1 cellular context compared by ENCODE assay signal in genomic region chr11:117946196-117946841, GRCh38.
TF ChIP-seq lines count a peak whose summit lies in the region.

No MANE protein-coding gene starts in this region.

TF ChIP-seq in HCT116, 20 proteins besides CTCF, POLR2A, EP300 and RAD21 (continued from another document):
- TF ChIP-seq, protein P1, sequence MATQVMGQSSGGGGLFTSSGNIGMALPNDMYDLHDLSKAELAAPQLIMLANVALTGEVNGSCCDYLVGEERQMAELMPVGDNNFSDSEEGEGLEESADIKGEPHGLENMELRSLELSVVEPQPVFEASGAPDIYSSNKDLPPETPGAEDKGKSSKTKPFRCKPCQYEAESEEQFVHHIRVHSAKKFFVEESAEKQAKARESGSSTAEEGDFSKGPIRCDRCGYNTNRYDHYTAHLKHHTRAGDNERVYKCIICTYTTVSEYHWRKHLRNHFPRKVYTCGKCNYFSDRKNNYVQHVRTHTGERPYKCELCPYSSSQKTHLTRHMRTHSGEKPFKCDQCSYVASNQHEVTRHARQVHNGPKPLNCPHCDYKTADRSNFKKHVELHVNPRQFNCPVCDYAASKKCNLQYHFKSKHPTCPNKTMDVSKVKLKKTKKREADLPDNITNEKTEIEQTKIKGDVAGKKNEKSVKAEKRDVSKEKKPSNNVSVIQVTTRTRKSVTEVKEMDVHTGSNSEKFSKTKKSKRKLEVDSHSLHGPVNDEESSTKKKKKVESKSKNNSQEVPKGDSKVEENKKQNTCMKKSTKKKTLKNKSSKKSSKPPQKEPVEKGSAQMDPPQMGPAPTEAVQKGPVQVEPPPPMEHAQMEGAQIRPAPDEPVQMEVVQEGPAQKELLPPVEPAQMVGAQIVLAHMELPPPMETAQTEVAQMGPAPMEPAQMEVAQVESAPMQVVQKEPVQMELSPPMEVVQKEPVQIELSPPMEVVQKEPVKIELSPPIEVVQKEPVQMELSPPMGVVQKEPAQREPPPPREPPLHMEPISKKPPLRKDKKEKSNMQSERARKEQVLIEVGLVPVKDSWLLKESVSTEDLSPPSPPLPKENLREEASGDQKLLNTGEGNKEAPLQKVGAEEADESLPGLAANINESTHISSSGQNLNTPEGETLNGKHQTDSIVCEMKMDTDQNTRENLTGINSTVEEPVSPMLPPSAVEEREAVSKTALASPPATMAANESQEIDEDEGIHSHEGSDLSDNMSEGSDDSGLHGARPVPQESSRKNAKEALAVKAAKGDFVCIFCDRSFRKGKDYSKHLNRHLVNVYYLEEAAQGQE (IDR thresholded peaks at IDR 0.05; ENCODE audit: low read depth) = no peak
- TF ChIP-seq EZH2 (IDR thresholded peaks at IDR 0.05) (no peak), POLR2AphosphoS5 (IDR thresholded peaks at IDR 0.05; ENCODE audit: low read depth, low read length) (no peak), CBX3 (IDR thresholded peaks at IDR 0.05; ENCODE audit: low read depth) (no peak), ZFX (IDR thresholded peaks at IDR 0.05) (no peak), EGR1 (IDR thresholded peaks at IDR 0.05; ENCODE audit: low read depth) (no peak), SIN3A (IDR thresholded peaks at IDR 0.05; ENCODE audit: low read depth) (no peak), SRF (IDR thresholded peaks at IDR 0.05; ENCODE audit: low read depth) (no peak), EZH2phosphoT487 (IDR thresholded peaks at IDR 0.05; ENCODE audit: borderline replicate concordance) (no peak), CEBPB (IDR thresholded peaks at IDR 0.05; ENCODE audit: low read depth) (no peak), YY1 (IDR thresholded peaks at IDR 0.05; ENCODE audit: extremely low read depth, insufficient replicate concordance, low read depth, low read length) (no peak), ZNF274 (IDR thresholded peaks at IDR 0.05; ENCODE audit: low read depth, low read length) (no peak)
- TF ChIP-seq, protein P2, sequence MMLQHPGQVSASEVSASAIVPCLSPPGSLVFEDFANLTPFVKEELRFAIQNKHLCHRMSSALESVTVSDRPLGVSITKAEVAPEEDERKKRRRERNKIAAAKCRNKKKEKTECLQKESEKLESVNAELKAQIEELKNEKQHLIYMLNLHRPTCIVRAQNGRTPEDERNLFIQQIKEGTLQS (IDR thresholded peaks at IDR 0.05) = no peak
- TF ChIP-seq, protein P3, sequence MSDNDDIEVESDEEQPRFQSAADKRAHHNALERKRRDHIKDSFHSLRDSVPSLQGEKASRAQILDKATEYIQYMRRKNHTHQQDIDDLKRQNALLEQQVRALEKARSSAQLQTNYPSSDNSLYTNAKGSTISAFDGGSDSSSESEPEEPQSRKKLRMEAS (IDR thresholded peaks at IDR 0.05) = no peak
